ENCODE assay signal across 16 cellular contexts in the genomic region with DNA sequence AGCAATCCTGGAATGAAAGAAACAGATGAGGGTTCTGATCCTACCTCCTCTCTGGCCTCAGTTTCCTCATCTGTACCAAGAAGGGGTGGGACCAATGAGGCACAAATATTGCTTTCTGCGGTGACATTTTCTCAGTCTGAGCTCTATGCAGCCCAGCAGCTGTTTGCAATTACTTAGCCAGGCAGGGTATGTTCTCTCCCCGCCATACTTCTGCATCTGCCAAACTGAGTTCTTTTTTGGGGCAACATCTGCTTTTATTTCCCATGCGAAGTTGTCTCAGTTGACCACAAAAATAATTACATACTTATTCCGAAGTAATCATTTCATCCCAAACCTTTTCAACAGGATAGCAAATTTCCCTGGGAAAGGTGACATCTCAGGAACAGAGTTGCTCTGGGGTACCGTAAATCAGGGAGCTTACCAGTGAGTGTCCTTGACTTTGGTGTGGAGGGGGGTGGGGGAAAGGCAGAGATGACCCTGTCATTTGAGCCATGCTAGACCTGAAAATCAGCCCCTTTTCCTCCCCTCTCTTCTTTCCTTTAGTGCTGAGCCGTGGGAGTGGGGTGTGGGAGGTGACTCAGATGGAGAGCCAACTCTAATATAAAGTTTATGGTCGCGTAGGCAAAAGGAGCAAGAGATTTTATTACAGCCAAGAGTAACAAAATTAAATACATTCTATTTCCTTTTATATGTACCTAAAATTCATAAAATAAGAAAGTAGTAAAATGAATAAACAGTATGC.
"Had no signal": no experiment of that assay in that cellular context is flagged by ENCODE, and none has a peak within 500 bp of the region (broad histone marks: within the 10 kb centered on the region; RNA-seq: fewer than 3 reads in every experiment).

No MANE protein-coding gene starts in this region.

- H3K4me1 Mint-ChIP-seq: activated B cell treated with CpG ODN at 0.5 μM for 24 hours had no signal

- H3K4me2 ChIP-seq: SK-N-SH had no signal

- H3K27me3 ChIP-seq: breast epithelium, sigmoid colon, suprapubic skin, upper lobe of right lung had no signal

- H3K9me3 ChIP-seq: breast epithelium, lower lobe of right lung, sigmoid colon, SK-N-SH, suprapubic skin, upper lobe of right lung had no signal

- H3K36me3 Mint-ChIP-seq: activated naive CD8-positive, alpha-beta T cell; mesothelial cell of epicardium had no signal

- H3K27me3 Mint-ChIP-seq: activated naive CD8-positive, alpha-beta T cell had no signal

- H3K27ac ChIP-seq: lower lobe of right lung, suprapubic skin, upper lobe of right lung had no signal

- H3K9me2 ChIP-seq: SK-N-SH had no signal

- DNase-seq: activated B cell treated with CpG ODN at 0.5 μM for 24 hours; activated CD4-positive, alpha-beta T cell treated with anti-CD3 and anti-CD28 coated beads, Interleukin-2, amount 10 ng/mL, durations not matched to agents 24 days and 14 days; activated T-cell treated with anti-CD3 and anti-CD28 coated beads, Interleukin-2, amount 50 U/mL, for 1 hour; aorta; hippocampal formation; lower lobe of right lung; sigmoid colon; SK-N-SH; stimulated activated CD4-positive, alpha-beta T cell treated with anti-CD3 and anti-CD28 coated beads, Interleukin-2, amount 100 ng/mL, for 48 hours; stimulated activated naive CD4-positive, alpha-beta T cell treated with Interleukin-2 at 50 U/mL for 16 hours; upper lobe of right lung had no signal

- H3K36me3 ChIP-seq: breast epithelium, lower lobe of right lung, sigmoid colon, suprapubic skin, upper lobe of right lung had no signal

- H3K9me3 Mint-ChIP-seq: activated B cell treated with CpG ODN at 0.5 μM for 24 hours; activated CD4-positive, alpha-beta T cell treated with anti-CD3 and anti-CD28 coated beads, Interleukin-2, amount 10 ng/mL, durations not matched to agents 24 days and 14 days; mesothelial cell of epicardium had no signal

- H3K27ac Mint-ChIP-seq: activated B cell treated with CpG ODN at 0.5 μM for 24 hours; activated CD4-positive, alpha-beta T cell treated with anti-CD3 and anti-CD28 coated beads, Interleukin-2, amount 10 ng/mL, durations not matched to agents 24 days and 14 days; activated naive CD8-positive, alpha-beta T cell; progenitor cell of endocrine pancreas had no signal

- ATAC-seq: lower lobe of right lung, upper lobe of right lung had no signal

- H3K4me1 ChIP-seq: breast epithelium, lower lobe of right lung, sigmoid colon, upper lobe of right lung had no signal

- H3K9ac ChIP-seq: SK-N-SH had no signal

- H3K4me3 Mint-ChIP-seq: activated B cell treated with CpG ODN at 0.5 μM for 24 hours; activated CD4-positive, alpha-beta T cell treated with anti-CD3 and anti-CD28 coated beads, Interleukin-2, amount 10 ng/mL, durations not matched to agents 24 days and 14 days; activated naive CD8-positive, alpha-beta T cell; mesothelial cell of epicardium had no signal

- H3K4me3 ChIP-seq: breast epithelium, lower lobe of right lung, sigmoid colon, suprapubic skin, upper lobe of right lung had no signal
